Comparison of ENCODE assay signal across 22 cellular contexts in genomic region chr6:14765106-14765505, GRCh38.
DNase-seq lines count a peak whose midpoint lies in the region; FAIRE-seq and TF ChIP-seq lines count a peak whose summit lies in the region.
"Had no signal": no experiment of that assay in that cellular context is flagged by ENCODE, and none has a peak within 500 bp of the region (broad histone marks: within the 10 kb centered on the region; RNA-seq: fewer than 3 reads in every experiment).

No MANE protein-coding gene starts in this region.

- peaks cover 5% of the 10 kb centered on the region for H3K4me1 Mint-ChIP-seq in astrocyte (ENCODE audit: low read depth, unreplicated experiment)
- H3K4me1 Mint-ChIP-seq: activated naive CD4-positive, alpha-beta T cell treated with anti-CD3 and anti-CD28 coated beads, Interleukin-2, amount 50 U/mL, for 24 hours had no signal

- TF ChIP-seq CTCF in astrocyte (IDR thresholded peaks at IDR 0.05; ENCODE audit: insufficient read depth, low read depth, low read length) (no peak), SK-N-SH (IDR thresholded peaks at IDR 0.05) (no peak)

- H3K9me3 ChIP-seq in astrocyte (ENCODE audit: insufficient read depth, low read depth, low read length) = no peaks in the 10 kb centered on the region
- H3K9me3 ChIP-seq in SK-N-SH = no peaks in the 10 kb centered on the region
- H3K9me3 ChIP-seq: thyroid gland had no signal

- H3K79me2 ChIP-seq in astrocyte (ENCODE audit: insufficient read depth, low read length) (no peaks in the 10 kb centered on the region), SK-N-SH (ENCODE audit: insufficient read depth) (no peaks in the 10 kb centered on the region)
- H3K79me2 ChIP-seq: parathyroid adenoma had no signal

- H3K4me3 ChIP-seq in astrocyte (ENCODE audit: insufficient read depth, low read depth, low read length) (no peak overlapping the region), SK-N-SH (ENCODE audit: low read depth in 2 of 2, low read length in 1 of 2) (no peak overlapping the region)
- H3K4me3 ChIP-seq: smooth muscle cell, thyroid gland had no signal

- H3K36me3 ChIP-seq in astrocyte (ENCODE audit: insufficient read depth, low read length) = no peaks in the 10 kb centered on the region
- H3K36me3 ChIP-seq in SK-N-SH (replicated peaks in 1 of 2; ENCODE audit: control insufficient read depth in 1 of 2, insufficient read depth in 2 of 2, low read length in 1 of 2) = no peaks in the 10 kb centered on the region
- H3K36me3 ChIP-seq: thyroid gland had no signal

- H3K4me3 Mint-ChIP-seq in astrocyte (ENCODE audit: unreplicated experiment) = no peak overlapping the region
- H3K4me3 Mint-ChIP-seq: activated CD4-positive, alpha-beta T cell treated with anti-CD3 and anti-CD28 coated beads, Interleukin-2, amount 10 ng/mL, durations not matched to agents 24 days and 14 days; activated naive CD4-positive, alpha-beta T cell treated with anti-CD3 and anti-CD28 coated beads, Interleukin-2, amount 50 U/mL, for 24 hours; stimulated activated effector memory CD8-positive, alpha-beta T cell treated with anti-CD3 and anti-CD28 coated beads, Interleukin-12 subunit alpha, Interleukin-12 subunit beta, amount 100 ng/mL, for 72 hours; T-helper 17 cell had no signal

- DNase-seq in Daoy (ENCODE audit: low read depth) = peak; percentile 33
- DNase-seq in LHCN-M2 (ENCODE audit: low read depth) = peak; percentile 23
- DNase-seq in astrocyte (ENCODE audit: low read depth) = peak; percentile 27
- DNase-seq in glomerular visceral epithelial cell (ENCODE audit: extremely low spot score) = peak; percentile 31
- no peak for DNase-seq in SK-N-SH
- DNase-seq in activated CD4-positive, CD25-positive, alpha-beta regulatory T cell (lab: John Stamatoyannopoulos, UW) = no peak
- no peak for DNase-seq in activated naive CD4-positive, alpha-beta T cell treated with Interleukin-2 at 50 U/mL for 16 hours
- no peak for DNase-seq in NAMALWA (ENCODE audit: low spot score)
- DNase-seq: activated CD4-positive, alpha-beta T cell treated with anti-CD3 and anti-CD28 coated beads, Interleukin-2, amount 10 ng/mL, durations not matched to agents 24 days and 14 days; DMS79; effector CD8-positive, alpha-beta T cell; foreskin melanocyte; left ventricle myocardium superior; NCI-H187 treated with DMSO at 0.1 percent for 48 hours; NCI-H446 treated with DMSO at 0.1 percent for 48 hours; SHP77 treated with DMSO at 0.1 percent for 48 hours; T-helper 17 cell; thyroid gland had no signal

- H3K4me1 ChIP-seq in astrocyte (ENCODE audit: insufficient read depth, low read length) (no peaks in the 10 kb centered on the region), SK-N-SH (ENCODE audit: control insufficient read depth in 1 of 2, insufficient read depth in 2 of 2, low read depth in 1 of 2, low read length in 1 of 2) (peaks cover 0 to 4% of the 10 kb centered on the region in 2 experiments; a peak in 1 of 4 replicates)
- H3K4me1 ChIP-seq: parathyroid adenoma, thyroid gland had no signal

- H3K27ac ChIP-seq in astrocyte (ENCODE audit: low read depth, low read length) (no peak overlapping the region), SK-N-SH (ENCODE audit: low read depth in 2 of 2, low read length in 1 of 2) (no peak overlapping the region)
- H3K27ac ChIP-seq: parathyroid adenoma, thyroid gland had no signal

- H3K36me3 Mint-ChIP-seq in astrocyte (ENCODE audit: low read depth, unreplicated experiment) = no peaks in the 10 kb centered on the region
- H3K36me3 Mint-ChIP-seq: activated naive CD4-positive, alpha-beta T cell treated with anti-CD3 and anti-CD28 coated beads, Interleukin-2, amount 50 U/mL, for 24 hours; stimulated activated effector memory CD8-positive, alpha-beta T cell treated with anti-CD3 and anti-CD28 coated beads, Interleukin-12 subunit alpha, Interleukin-12 subunit beta, amount 100 ng/mL, for 72 hours had no signal

- TF ChIP-seq EP300 in SK-N-SH (IDR thresholded peaks at IDR 0.05; ENCODE audit: borderline replicate concordance in 1 of 2, low read depth in 1 of 2, low read length in 1 of 2) = no peak

- H3K27me3 ChIP-seq in astrocyte (ENCODE audit: insufficient read depth, low read length) = no peaks in the 10 kb centered on the region
- H3K27me3 ChIP-seq in SK-N-SH (ENCODE audit: insufficient read depth) = no peaks in the 10 kb centered on the region
- H3K27me3 ChIP-seq: thyroid gland had no signal

- H2AFZ ChIP-seq in astrocyte (ENCODE audit: low read depth, low read length) (no peak overlapping the region), SK-N-SH (ENCODE audit: low read depth) (no peak overlapping the region)
- H2AFZ ChIP-seq: parathyroid adenoma had no signal

- H3K4me2 ChIP-seq in astrocyte (ENCODE audit: low read length) = no peak overlapping the region
- H3K4me2 ChIP-seq in SK-N-SH = no peak overlapping the region
- H3K4me2 ChIP-seq: smooth muscle cell had no signal

- WGBS in SK-N-SH (ENCODE audit: low lambda C conversion rate) = 53% methylated on average over 6 of the region's 6 CpGs

- CTCF ChIA-PET in SK-N-SH (lab: Yijun Ruan, JAX) = no interaction called here

- H3K9ac ChIP-seq in astrocyte (ENCODE audit: low read length) = no peak overlapping the region
- H3K9ac ChIP-seq in SK-N-SH = no peak overlapping the region
- H3K9ac ChIP-seq: parathyroid adenoma had no signal

- no peak overlapping the region for H3K27ac Mint-ChIP-seq in astrocyte (ENCODE audit: unreplicated experiment)
- H3K27ac Mint-ChIP-seq: activated CD4-positive, alpha-beta T cell treated with anti-CD3 and anti-CD28 coated beads, Interleukin-2, amount 10 ng/mL, durations not matched to agents 24 days and 14 days; activated naive CD4-positive, alpha-beta T cell treated with anti-CD3 and anti-CD28 coated beads, Interleukin-2, amount 50 U/mL, for 24 hours; stimulated activated effector memory CD8-positive, alpha-beta T cell treated with anti-CD3 and anti-CD28 coated beads, Interleukin-12 subunit alpha, Interleukin-12 subunit beta, amount 100 ng/mL, for 72 hours; T-helper 17 cell had no signal

- H3K9me2 ChIP-seq in SK-N-SH = no peaks in the 10 kb centered on the region

- peaks cover 2% of the 10 kb centered on the region for H3K27me3 Mint-ChIP-seq in astrocyte (ENCODE audit: low read depth, unreplicated experiment)
- H3K27me3 Mint-ChIP-seq: activated CD4-positive, alpha-beta T cell treated with anti-CD3 and anti-CD28 coated beads, Interleukin-2, amount 10 ng/mL, durations not matched to agents 24 days and 14 days; activated naive CD4-positive, alpha-beta T cell treated with anti-CD3 and anti-CD28 coated beads, Interleukin-2, amount 50 U/mL, for 24 hours; T-helper 17 cell had no signal

- POLR2A ChIA-PET in SK-N-SH (lab: Yijun Ruan, JAX) = no interaction called here

- H3K9me3 Mint-ChIP-seq in astrocyte (ENCODE audit: unreplicated experiment) = peaks cover 2% of the 10 kb centered on the region
- H3K9me3 Mint-ChIP-seq: activated naive CD4-positive, alpha-beta T cell treated with anti-CD3 and anti-CD28 coated beads, Interleukin-2, amount 50 U/mL, for 24 hours; stimulated activated effector memory CD8-positive, alpha-beta T cell treated with anti-CD3 and anti-CD28 coated beads, Interleukin-12 subunit alpha, Interleukin-12 subunit beta, amount 100 ng/mL, for 72 hours had no signal

- no peaks in the 10 kb centered on the region for H3F3A ChIP-seq in SK-N-SH (replicated peaks; ENCODE audit: insufficient read depth)

- no peak for FAIRE-seq in astrocyte (lab: Jason Lieb, UNC)

- H4K20me1 ChIP-seq in astrocyte (ENCODE audit: insufficient read depth, low read length) (no peaks in the 10 kb centered on the region), SK-N-SH (ENCODE audit: insufficient read depth) (no peaks in the 10 kb centered on the region)

- TF ChIP-seq RAD21 in SK-N-SH (IDR thresholded peaks at IDR 0.05; ENCODE audit: low read length) = no peak

TF ChIP-seq in SK-N-SH, 30 proteins besides CTCF, POLR2A, EP300 and RAD21:
- no peak for TF ChIP-seq NFIC (IDR thresholded peaks at IDR 0.05; ENCODE audit: borderline replicate concordance)
- no peak for TF ChIP-seq FOXM1 (IDR thresholded peaks at IDR 0.05; ENCODE audit: low read depth)
- no peak for TF ChIP-seq NRF1 (IDR thresholded peaks at IDR 0.05; ENCODE audit: low read depth, low read length)
- no peak for TF ChIP-seq USF2 (IDR thresholded peaks at IDR 0.05; ENCODE audit: borderline replicate concordance, low read depth, low read length)
- TF ChIP-seq PBX3 (IDR thresholded peaks at IDR 0.05) = no peak

Comparison
In these comparisons a context has a peak if more than half of its experiments do, and no peak if none do; other contexts are left out.
1. DNase-seq: peak in Daoy (single experiment), LHCN-M2 (single experiment), astrocyte (single experiment) and glomerular visceral epithelial cell (single experiment); none in SK-N-SH (single experiment), activated CD4-positive, CD25-positive, alpha-beta regulatory T cell (0 of 4), activated naive CD4-positive, alpha-beta T cell treated with Interleukin-2 at 50 U/mL for 16 hours (single experiment) and NAMALWA (single experiment).